ENCODE assay signal across 23 cellular contexts in the genomic region with DNA sequence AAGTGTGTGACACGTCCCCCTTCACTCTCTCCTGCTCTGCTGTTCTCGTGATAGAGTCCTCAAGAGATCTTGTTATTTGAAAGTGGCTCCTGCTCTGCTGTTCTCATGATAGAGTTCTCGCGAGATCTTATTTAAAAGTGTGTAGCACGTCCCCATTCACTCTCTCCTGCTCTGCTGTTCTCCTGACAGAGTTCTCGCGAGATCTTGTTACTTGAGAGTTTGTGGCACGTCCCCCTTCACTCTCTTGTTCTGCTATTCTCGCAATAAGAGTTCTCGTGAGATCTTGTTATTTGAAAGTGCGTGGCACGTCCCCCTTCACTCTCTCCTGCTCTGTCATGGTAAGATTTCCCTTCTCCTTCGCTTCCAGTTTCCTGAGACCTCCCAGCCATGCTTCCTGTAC.
"Had no signal": no experiment of that assay in that cellular context is flagged by ENCODE, and none has a peak within 500 bp of the region (broad histone marks: within the 10 kb centered on the region; RNA-seq: fewer than 3 reads in every experiment).

No MANE protein-coding gene starts in this region.

- H3K27ac Mint-ChIP-seq: activated CD4-positive, alpha-beta memory T cell treated with anti-CD3 and anti-CD28 coated beads for 36 hours; activated CD4-positive, alpha-beta T cell treated with anti-CD3 and anti-CD28 coated beads, Interleukin-2, amount 10 ng/mL, durations not matched to agents 24 days and 14 days; activated naive CD4-positive, alpha-beta T cell treated with anti-CD3 and anti-CD28 coated beads, Interleukin-2, amount 10 ng/mL, durations not matched to agents 7 days and 5 days; activated naive CD8-positive, alpha-beta T cell treated with anti-CD3 and anti-CD28 coated beads, Interleukin-2, amount 10 ng/mL, durations not matched to agents 7 days and 5 days; brain; memory B cell; stimulated activated naive B cell treated with anti-CD40 and anti-IgM and Interleukin-4, amounts not matched to agents 10 μg/mL and 1 μg/mL and 100 μg/mL, for 72 hours; T-helper 17 cell had no signal

- FAIRE-seq: kidney had no signal

- H3K4me3 Mint-ChIP-seq: activated CD4-positive, alpha-beta memory T cell treated with anti-CD3 and anti-CD28 coated beads for 36 hours; activated CD4-positive, alpha-beta T cell treated with anti-CD3 and anti-CD28 coated beads, Interleukin-2, amount 10 ng/mL, durations not matched to agents 24 days and 14 days; activated naive CD4-positive, alpha-beta T cell treated with anti-CD3 and anti-CD28 coated beads, Interleukin-2, amount 10 ng/mL, durations not matched to agents 7 days and 5 days; activated naive CD8-positive, alpha-beta T cell treated with anti-CD3 and anti-CD28 coated beads, Interleukin-2, amount 10 ng/mL, durations not matched to agents 7 days and 5 days; brain; memory B cell; natural killer cell; stimulated activated naive B cell treated with anti-CD40 and anti-IgM and Interleukin-4, amounts not matched to agents 10 μg/mL and 1 μg/mL and 100 μg/mL, for 72 hours; T-helper 17 cell had no signal

- H3K27me3 Mint-ChIP-seq: activated CD4-positive, alpha-beta memory T cell treated with anti-CD3 and anti-CD28 coated beads for 36 hours; activated CD4-positive, alpha-beta T cell treated with anti-CD3 and anti-CD28 coated beads, Interleukin-2, amount 10 ng/mL, durations not matched to agents 24 days and 14 days; activated naive CD4-positive, alpha-beta T cell treated with anti-CD3 and anti-CD28 coated beads, Interleukin-2, amount 10 ng/mL, durations not matched to agents 7 days and 5 days; activated naive CD8-positive, alpha-beta T cell treated with anti-CD3 and anti-CD28 coated beads, Interleukin-2, amount 10 ng/mL, durations not matched to agents 7 days and 5 days; brain; memory B cell; stimulated activated naive B cell treated with anti-CD40 and anti-IgM and Interleukin-4, amounts not matched to agents 10 μg/mL and 1 μg/mL and 100 μg/mL, for 72 hours; T-helper 17 cell had no signal

- ATAC-seq: left colon; natural killer cell; right cardiac atrium; stimulated activated naive B cell treated with anti-CD40 and anti-IgM and Interleukin-4, amounts not matched to agents 10 μg/mL and 1 μg/mL and 100 μg/mL, for 72 hours; T-helper 17 cell had no signal

- H3K9me3 Mint-ChIP-seq: activated CD4-positive, alpha-beta memory T cell treated with anti-CD3 and anti-CD28 coated beads for 36 hours; activated CD4-positive, alpha-beta T cell treated with anti-CD3 and anti-CD28 coated beads, Interleukin-2, amount 10 ng/mL, durations not matched to agents 24 days and 14 days; activated naive CD4-positive, alpha-beta T cell treated with anti-CD3 and anti-CD28 coated beads, Interleukin-2, amount 10 ng/mL, durations not matched to agents 7 days and 5 days; brain; memory B cell; stimulated activated naive B cell treated with anti-CD40 and anti-IgM and Interleukin-4, amounts not matched to agents 10 μg/mL and 1 μg/mL and 100 μg/mL, for 72 hours had no signal

- H3K36me3 Mint-ChIP-seq: activated naive CD4-positive, alpha-beta T cell treated with anti-CD3 and anti-CD28 coated beads, Interleukin-2, amount 10 ng/mL, durations not matched to agents 7 days and 5 days; brain; natural killer cell had no signal

- DNase-seq: activated CD4-positive, alpha-beta memory T cell treated with anti-CD3 and anti-CD28 coated beads for 36 hours; activated CD4-positive, alpha-beta T cell treated with anti-CD3 and anti-CD28 coated beads, Interleukin-2, amount 10 ng/mL, durations not matched to agents 24 days and 14 days; activated CD4-positive, CD25-positive, alpha-beta regulatory T cell treated with anti-CD3 and anti-CD28 coated beads, Interleukin-2, amount 50 U/mL, for 72 hours; activated CD8-positive, alpha-beta memory T cell treated with anti-CD3 and anti-CD28 coated beads, Interleukin-2, amount 50 U/mL, for 4 hours; activated gamma-delta T cell; activated naive CD4-positive, alpha-beta T cell treated with anti-CD3 and anti-CD28 coated beads, Interleukin-2, amount 10 ng/mL, durations not matched to agents 7 days and 5 days; activated naive CD8-positive, alpha-beta T cell treated with anti-CD3 and anti-CD28 coated beads, Interleukin-2, amount 10 ng/mL, durations not matched to agents 7 days and 5 days; activated T-cell treated with anti-CD3 and anti-CD28 coated beads, Interleukin-2, amount 50 U/mL, for 1 hour; cortex of kidney; esophagus squamous epithelium; foreskin melanocyte; kidney; left colon; natural killer cell; right cardiac atrium; stimulated activated CD4-positive, alpha-beta T cell treated with anti-CD3 and anti-CD28 coated beads, Interleukin-15, amount 100 ng/mL, for 24 hours; stimulated activated CD4-positive, alpha-beta T cell treated with anti-CD3 and anti-CD28 coated beads, Interleukin-2, amount 100 ng/mL, for 24 hours; stimulated activated naive B cell treated with anti-CD40 and anti-IgM and Interleukin-4, amounts not matched to agents 10 μg/mL and 1 μg/mL and 100 μg/mL, for 72 hours; T-helper 17 cell; T1000; WERI-Rb-1 had no signal
